ENCODE assay signal across 12 cellular contexts in genomic region chr1:30196457-30196856, GRCh38.
A peak's percentile ranks its signal among the peaks of the same experiment; 100 is the strongest.
DNase-seq lines count a peak whose midpoint lies in the region; ATAC-seq and TF ChIP-seq lines count a peak whose summit lies in the region.
"Had no signal": no experiment of that assay in that cellular context is flagged by ENCODE, and none has a peak within 500 bp of the region (broad histone marks: within the 10 kb centered on the region; RNA-seq: fewer than 3 reads in every experiment).

No MANE protein-coding gene starts in this region.

- in situ Hi-C loops in GM13977 (cut with MboI; ENCODE audit: low pct_unique_long_range_greater_than_20kb, low sequenced_read_pairs, unreplicated experiment): no loop called here

- intact Hi-C loops in left cardiac atrium (cut with DNase I): no loop called here

- peak overlapping the region; percentile 6 to 36 for H3K27ac Mint-ChIP-seq in effector memory CD8-positive, alpha-beta T cell
- H3K27ac Mint-ChIP-seq in osteocyte (ENCODE audit: unreplicated experiment): no peak overlapping the region
- H3K27ac Mint-ChIP-seq: GM23338 had no signal

- DNase-seq in SHP77 treated with DMSO at 0.1 percent for 48 hours (lab: John Stamatoyannopoulos, UW): peak; percentile 3
- no peak for DNase-seq in SHP77 (lab: John Stamatoyannopoulos, UW)
- no peak for DNase-seq in effector memory CD8-positive, alpha-beta T cell
- DNase-seq in osteocyte (ENCODE audit: extremely low spot score, unreplicated experiment): peak; percentile 74
- no peak for DNase-seq in GM13977 (ENCODE audit: low spot score)
- DNase-seq in left cardiac atrium: no peak
- DNase-seq: Calu3; CD4-positive, CD25-positive, alpha-beta regulatory T cell; DMS 273 treated with DMSO at 0.1 percent for 48 hours; H7 had no signal

- ATAC-seq in effector memory CD8-positive, alpha-beta T cell (replicated peaks): no peak
- ATAC-seq in GM19452 (IDR thresholded peaks at IDR 0.05; ENCODE audit: unreplicated experiment): no peak
- ATAC-seq in left cardiac atrium: no peak
- ATAC-seq: GM23338 had no signal

- H3K27me3 Mint-ChIP-seq in effector memory CD8-positive, alpha-beta T cell: peaks cover 0 to 23% of the 10 kb centered on the region in 2 donors
- no peaks in the 10 kb centered on the region for H3K27me3 Mint-ChIP-seq in osteocyte (ENCODE audit: unreplicated experiment)

- TF ChIP-seq CTCF in osteocyte (IDR thresholded peaks at IDR 0.05): no peak
- TF ChIP-seq CTCF in GM13977 (IDR thresholded peaks at IDR 0.05; ENCODE audit: extremely low read depth, insufficient read depth, missing control alignments): no peak

- peaks cover 1% of the 10 kb centered on the region for H3K36me3 Mint-ChIP-seq in effector memory CD8-positive, alpha-beta T cell (ENCODE audit: insufficient read depth)
- no peaks in the 10 kb centered on the region for H3K36me3 Mint-ChIP-seq in osteocyte (ENCODE audit: unreplicated experiment)
- H3K36me3 Mint-ChIP-seq: CD4-positive, CD25-positive, alpha-beta regulatory T cell had no signal

- H3K9me3 Mint-ChIP-seq in effector memory CD8-positive, alpha-beta T cell: no peaks in the 10 kb centered on the region
- H3K9me3 Mint-ChIP-seq in osteocyte (ENCODE audit: unreplicated experiment): peaks cover 10% of the 10 kb centered on the region

- H3K4me3 Mint-ChIP-seq in effector memory CD8-positive, alpha-beta T cell: no peak overlapping the region
- H3K4me3 Mint-ChIP-seq in osteocyte (ENCODE audit: unreplicated experiment): no peak overlapping the region
- H3K4me3 Mint-ChIP-seq: CD4-positive, CD25-positive, alpha-beta regulatory T cell; GM23338 had no signal

- H3K4me1 Mint-ChIP-seq in effector memory CD8-positive, alpha-beta T cell (ENCODE audit: low read depth in 2 of 2): peaks cover 19 to 31% of the 10 kb centered on the region in 2 donors
- no peaks in the 10 kb centered on the region for H3K4me1 Mint-ChIP-seq in osteocyte (ENCODE audit: unreplicated experiment)

Comparison
In these comparisons a context has a peak if more than half of its experiments do, and no peak if none do; other contexts are left out.
1. DNase-seq: peak in SHP77 treated with DMSO at 0.1 percent for 48 hours (single experiment) and osteocyte (single experiment); none in SHP77 (0 of 2), effector memory CD8-positive, alpha-beta T cell (0 of 3), GM13977 (single experiment) and left cardiac atrium (single experiment).